Comparison of ENCODE assay signal across 2 cellular contexts in the genomic region with DNA sequence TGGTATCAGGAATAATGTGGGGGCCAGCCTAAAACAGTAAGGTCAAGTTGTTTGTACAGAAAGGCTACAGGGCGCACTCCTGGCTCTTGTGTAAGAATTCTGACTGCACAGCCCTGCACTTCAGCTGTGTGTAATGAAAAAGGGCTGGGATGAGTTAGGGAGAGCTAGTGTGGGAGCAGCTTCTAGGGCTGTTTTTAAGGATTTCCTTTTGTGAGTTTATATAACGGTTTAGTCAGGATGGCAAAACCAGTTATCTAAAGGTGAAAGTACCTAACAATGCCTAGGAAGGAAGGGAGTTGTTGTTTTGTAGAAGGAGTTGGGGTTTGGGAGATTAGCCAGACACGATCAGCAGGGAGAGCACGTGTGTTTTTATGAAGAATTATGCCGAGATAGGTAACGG. TPM values are rescaled to one million over a fixed set of nuclear protein-coding genes. Genes with fewer than 3 reads are reported as not detected.
"Had no signal": no experiment of that assay in that cellular context is flagged by ENCODE, and none has a peak within 500 bp of the region (broad histone marks: within the 10 kb centered on the region; RNA-seq: fewer than 3 reads in every experiment).

No MANE protein-coding gene starts in this region.

RNA-seq across cellular contexts. Expression of gene ALPK2, which starts 14.7 kb away (rescaled TPM):
- total RNA-seq: OCI-LY7, SK-MEL-5 had no signal
